ENCODE assay signal across 8 cellular contexts in genomic region chr11:34915136-34916013, GRCh38. TPM values are rescaled to one million over a fixed set of nuclear protein-coding genes. Genes with fewer than 3 reads are reported as not detected.
DNase-seq lines count a peak whose midpoint lies in the region; ATAC-seq and TF ChIP-seq lines count a peak whose summit lies in the region.

No MANE protein-coding gene starts in this region.

- peaks cover 24% of the 10 kb centered on the region for H3K36me3 Mint-ChIP-seq in endodermal cell (ENCODE audit: low read depth)

- ATAC-seq in GM18867 (IDR thresholded peaks at IDR 0.05; ENCODE audit: unreplicated experiment) (peak; percentile 4), HG03378 (IDR thresholded peaks at IDR 0.05; ENCODE audit: unreplicated experiment) (peak; percentile 4), upper lobe of right lung (no peak)

- no peaks in the 10 kb centered on the region for H3K9me3 Mint-ChIP-seq in endodermal cell

- no peaks in the 10 kb centered on the region for H3K27me3 Mint-ChIP-seq in endodermal cell (ENCODE audit: insufficient read depth)

- H3K4me3 Mint-ChIP-seq in endodermal cell: peak overlapping the region; percentile 98

- H3K4me3 ChIP-seq in ACC112 (ENCODE audit: low read depth, low read length) (peak overlapping the region; percentile 86), endodermal cell (ENCODE audit: low read length) (peak overlapping the region; percentile 87), mucosa of stomach (ENCODE audit: low read length) (peak overlapping the region; percentile 94), upper lobe of right lung (peak overlapping the region; percentile 78)

- H3K27ac Mint-ChIP-seq in endodermal cell: peak overlapping the region; percentile 96

- peaks cover 55% of the 10 kb centered on the region for H3K79me2 ChIP-seq in ACC112 (ENCODE audit: control insufficient read depth, insufficient read depth, low read length, unreplicated experiment)

- H3K27me3 ChIP-seq in ACC112 (ENCODE audit: insufficient read depth, low read length): no peaks in the 10 kb centered on the region
- no peaks in the 10 kb centered on the region for H3K27me3 ChIP-seq in endodermal cell (ENCODE audit: control insufficient read depth, insufficient read depth, low read length, poor library complexity, severe bottlenecking)
- no peaks in the 10 kb centered on the region for H3K27me3 ChIP-seq in mucosa of stomach (ENCODE audit: control insufficient read depth, insufficient read depth, low read length)
- H3K27me3 ChIP-seq in upper lobe of right lung: no peaks in the 10 kb centered on the region

- 11 to 12% methylated on average over 22 to 34 of the region's 34 CpGs for WGBS in endodermal cell (ENCODE audit: insufficient coverage in 1 of 2, insufficient read length in 1 of 2), 2 experiments

- peak overlapping the region; percentile 95 for H2AFZ ChIP-seq in ACC112 (ENCODE audit: low read length, unreplicated experiment)

- intact Hi-C loops in upper lobe of right lung (cut with DNase I): no loop called here

- TF ChIP-seq CTCF in endodermal cell (conservative IDR thresholded peaks at IDR 0.05) (no peak), upper lobe of right lung (IDR thresholded peaks at IDR 0.05) (no peak)

- peaks cover 16% of the 10 kb centered on the region for H3K4me1 Mint-ChIP-seq in endodermal cell

- H3K27ac ChIP-seq in ACC112 (ENCODE audit: low read depth, low read length) (peak overlapping the region; percentile 76), endodermal cell (ENCODE audit: low read depth, low read length) (peak overlapping the region; percentile 91), upper lobe of right lung (peak overlapping the region; percentile 92)

- H3K9ac ChIP-seq in endodermal cell (ENCODE audit: extremely low read depth, low read length, poor library complexity, severe bottlenecking) (peak overlapping the region; percentile 94), mucosa of stomach (ENCODE audit: low read length) (peak overlapping the region; percentile 96)

- peaks cover 14% of the 10 kb centered on the region; the same call in 1 of the 2 replicates for H3K36me3 ChIP-seq in ACC112 (ENCODE audit: insufficient read depth, low read length)
- peaks cover 20% of the 10 kb centered on the region for H3K36me3 ChIP-seq in endodermal cell (ENCODE audit: control insufficient read depth, insufficient read depth, low read length)
- H3K36me3 ChIP-seq in mucosa of stomach (ENCODE audit: control insufficient read depth, insufficient read depth, low read length): no peaks in the 10 kb centered on the region
- H3K36me3 ChIP-seq in upper lobe of right lung: peaks cover 5% of the 10 kb centered on the region

- H3K4me1 ChIP-seq in ACC112 (ENCODE audit: control insufficient read depth, insufficient read depth, low read length, unreplicated experiment) (peaks cover 21% of the 10 kb centered on the region), endodermal cell (ENCODE audit: control insufficient read depth, insufficient read depth, low read length) (peaks cover 7% of the 10 kb centered on the region), mucosa of stomach (ENCODE audit: control insufficient read depth, insufficient read depth, low read length) (peaks cover 18% of the 10 kb centered on the region), upper lobe of right lung (peaks cover 30% of the 10 kb centered on the region)

- H3K9me3 ChIP-seq in endodermal cell (ENCODE audit: control insufficient read depth, low read length) (peaks cover 6% of the 10 kb centered on the region), mucosa of stomach (ENCODE audit: control insufficient read depth, low read length) (no peaks in the 10 kb centered on the region), upper lobe of right lung (no peaks in the 10 kb centered on the region)

- DNase-seq in RKO (ENCODE audit: low spot score): peak; percentile 60
- no peak for DNase-seq in endodermal cell
- no peak for DNase-seq in upper lobe of right lung
- DNase-seq in NCI-H2081 treated with DMSO at 0.1 percent for 48 hours (lab: John Stamatoyannopoulos, UW): no peak

RNA-seq across cellular contexts. Expression of gene APIP, which starts 0.8 kb away (rescaled TPM):
- total RNA-seq in endodermal cell (10 to 100 TPM; 31.8 to 46.2 TPM), upper lobe of right lung (26.5 TPM)
- polyA plus RNA-seq in endodermal cell (2013, experiment 1 of 2): 30.9 TPM
- polyA plus RNA-seq in endodermal cell (2013, experiment 2 of 2): 27.4 TPM

RNA-seq across cellular contexts. Expression of gene PDHX, which starts 1.0 kb away (rescaled TPM):
- total RNA-seq in endodermal cell (10 to 100 TPM; 42.0 to 48.6 TPM), upper lobe of right lung (40.8 TPM)
- polyA plus RNA-seq in endodermal cell (2013, experiment 1 of 2): 25.1 TPM
- 25.5 TPM for polyA plus RNA-seq in endodermal cell (2013, experiment 2 of 2)
